Comparison of ENCODE assay signal across 31 cellular contexts in the genomic region with DNA sequence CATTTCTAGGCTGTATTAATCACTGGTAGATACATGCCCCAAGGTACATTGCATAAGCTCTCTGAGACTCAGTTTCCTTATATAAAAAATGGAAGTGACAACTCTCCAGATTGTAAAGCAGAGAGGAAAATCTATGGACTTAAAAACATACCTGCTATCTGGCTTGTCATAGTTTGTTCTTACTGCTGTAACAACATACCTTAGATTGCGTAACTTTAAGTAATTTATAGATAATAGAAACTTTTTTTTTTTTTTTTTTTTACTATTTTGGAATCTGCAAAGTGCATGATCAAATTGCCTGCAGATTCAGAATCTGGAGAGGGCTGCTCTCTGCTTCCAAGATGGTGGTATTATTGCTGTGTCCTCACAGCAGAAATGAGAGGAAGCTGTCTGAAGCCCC.
"Had no signal": no experiment of that assay in that cellular context is flagged by ENCODE, and none has a peak within 500 bp of the region (broad histone marks: within the 10 kb centered on the region; RNA-seq: fewer than 3 reads in every experiment).

No MANE protein-coding gene starts in this region.

- FAIRE-seq: bronchial epithelial cell had no signal

- H3K4me1 ChIP-seq: ascending aorta had no signal

- H3K4me3 ChIP-seq: ascending aorta, cardiac muscle cell had no signal

- H3K27ac ChIP-seq: ascending aorta, cardiac muscle cell, VCaP had no signal

- DNase-seq: activated B cell treated with CpG ODN at 0.5 μM for 24 hours; activated CD4-positive, alpha-beta memory T cell treated with anti-CD3 and anti-CD28 coated beads for 36 hours; activated CD4-positive, alpha-beta T cell treated with anti-CD3 and anti-CD28 coated beads for 4 hours; activated CD4-positive, alpha-beta T cell treated with anti-CD3 and anti-CD28 coated beads, Interleukin-2, amount 10 ng/mL, durations not matched to agents 24 days and 14 days; activated CD4-positive, alpha-beta T cell treated with anti-CD3 and anti-CD28 coated beads, Interleukin-2, amount 50 U/mL, for 1 hour; activated CD4-positive, alpha-beta T cell treated with anti-CD3 and anti-CD28 coated beads, Interleukin-2, amount 50 U/mL, for 4 hours; activated CD4-positive, CD25-positive, alpha-beta regulatory T cell treated with anti-CD3 and anti-CD28 coated beads, Interleukin-2, amount 50 U/mL, for 72 hours; activated CD8-positive, alpha-beta memory T cell treated with anti-CD3 and anti-CD28 coated beads, Interleukin-2, amount 50 U/mL, for 4 hours; activated CD8-positive, alpha-beta T cell treated with anti-CD3 and anti-CD28 coated beads for 36 hours; activated effector memory CD4-positive, alpha-beta T cell treated with anti-CD3 and anti-CD28 coated beads, Interleukin-2, amount 50 U/mL, for 16 hours; activated gamma-delta T cell treated with Interleukin-2 at 50 U/mL for 16 hours; activated naive CD4-positive, alpha-beta T cell; activated naive CD4-positive, alpha-beta T cell treated with anti-CD3 and anti-CD28 coated beads for 36 hours; activated naive CD4-positive, alpha-beta T cell treated with anti-CD3 and anti-CD28 coated beads, Interleukin-2, amount 50 U/mL, for 16 hours; activated naive CD8-positive, alpha-beta T cell treated with anti-CD3 and anti-CD28 coated beads for 36 hours; activated T-cell treated with anti-CD3 and anti-CD28 coated beads for 4 hours; activated T-cell treated with anti-CD3 and anti-CD28 coated beads, Interleukin-2, amount 50 U/mL, for 1 hour; activated T-cell treated with anti-CD3 and anti-CD28 coated beads, Interleukin-2, amount 50 U/mL, for 4 hours; activated T-cell treated with anti-CD3 and anti-CD28 coated beads, Interleukin-2, amount 50 U/mL, for 72 hours; amygdala; anterior cingulate cortex; caudate nucleus; cerebellar nuclear complex; T-helper 2 cell; T-helper 9 cell had no signal

- H3K36me3 ChIP-seq: ascending aorta, cardiac muscle cell had no signal

- H3K9me3 ChIP-seq: ascending aorta had no signal

- ATAC-seq: activated CD8-positive, alpha-beta T cell treated with anti-CD3 and anti-CD28 coated beads for 36 hours; activated naive CD4-positive, alpha-beta T cell treated with anti-CD3 and anti-CD28 coated beads, Interleukin-2, amount 50 U/mL, for 72 hours; activated T-cell treated with anti-CD3 and anti-CD28 coated beads, Interleukin-2, amount 50 U/mL, for 4 hours; activated T-cell treated with anti-CD3 and anti-CD28 coated beads, Interleukin-2, amount 50 U/mL, for 72 hours; activated T-helper 17 cell treated with anti-CD3 and anti-CD28 coated beads, Interleukin-2, amount 50 U/mL, for 72 hours had no signal

- H3K27me3 ChIP-seq: ascending aorta, cardiac muscle cell had no signal
